Comparison of ENCODE assay signal across 8 cellular contexts in genomic region chr11:74388678-74389327, GRCh38. TPM values are rescaled to one million over a fixed set of nuclear protein-coding genes. Genes with fewer than 3 reads are reported as not detected.
DNase-seq lines count a peak whose midpoint lies in the region; ATAC-seq, FAIRE-seq and TF ChIP-seq lines count a peak whose summit lies in the region.

No MANE protein-coding gene starts in this region.

- ATAC-seq in activated CD8-positive, alpha-beta T cell treated with anti-CD3 and anti-CD28 coated beads, Interleukin-2, amount 10 ng/mL, durations not matched to agents 7 days and 5 days: peak; percentile 80
- ATAC-seq in HG02970 (IDR thresholded peaks at IDR 0.05; ENCODE audit: low FRiP score, unreplicated experiment): no peak

- H3K4me1 ChIP-seq in H9 (ENCODE audit: insufficient read depth, low read length): no peaks in the 10 kb centered on the region; the same call in 1 of the 2 replicates
- peaks cover 5% of the 10 kb centered on the region for H3K4me1 ChIP-seq in endothelial cell of umbilical vein (ENCODE audit: control insufficient read depth, extremely low read depth, insufficient read depth, low read length)
- peaks cover 0 to 5% (median 4%) of the 10 kb centered on the region in 4 donors for H3K4me1 ChIP-seq in stomach

- H3K9me3 Mint-ChIP-seq in H9: no peaks in the 10 kb centered on the region
- no peaks in the 10 kb centered on the region for H3K9me3 Mint-ChIP-seq in activated CD8-positive, alpha-beta T cell treated with anti-CD3 and anti-CD28 coated beads, Interleukin-2, amount 10 ng/mL, durations not matched to agents 7 days and 5 days (ENCODE audit: insufficient read depth)

- H3K9ac ChIP-seq in H9 (ENCODE audit: extremely low read depth, insufficient read length, low read length): no peak overlapping the region
- H3K9ac ChIP-seq in endothelial cell of umbilical vein (replicated peaks; ENCODE audit: extremely low read depth, insufficient read depth, low read length): no peak overlapping the region

- H3K27ac ChIP-seq in H9 (ENCODE audit: insufficient read length, low read depth, low read length): no peak overlapping the region
- peak overlapping the region; percentile 17 for H3K27ac ChIP-seq in endothelial cell of umbilical vein (ENCODE audit: insufficient read depth, low read depth, low read length)
- H3K27ac ChIP-seq in stomach: no peak overlapping the region

- peak overlapping the region in 2 of 3 experiments; percentile 71 to 92; a peak in 4 of 7 replicates for H3K27ac Mint-ChIP-seq in H9
- no peak overlapping the region for H3K27ac Mint-ChIP-seq in activated CD8-positive, alpha-beta T cell treated with anti-CD3 and anti-CD28 coated beads, Interleukin-2, amount 10 ng/mL, durations not matched to agents 7 days and 5 days

- no peak overlapping the region for H2BK20ac ChIP-seq in H9 (ENCODE audit: low read depth, low read length, poor library complexity, severe bottlenecking)

- peak overlapping the region in 1 of 2 experiments; percentile 6; a peak in 2 of 5 replicates for H3K4me3 Mint-ChIP-seq in H9
- H3K4me3 Mint-ChIP-seq in activated CD8-positive, alpha-beta T cell treated with anti-CD3 and anti-CD28 coated beads, Interleukin-2, amount 10 ng/mL, durations not matched to agents 7 days and 5 days: no peak overlapping the region

- H2BK5ac ChIP-seq in H9 (ENCODE audit: insufficient read length, low read length): no peak overlapping the region

- H2BK120ac ChIP-seq in H9 (ENCODE audit: low read depth, low read length, poor library complexity, severe bottlenecking): no peak overlapping the region

- H2BK12ac ChIP-seq in H9 (ENCODE audit: insufficient read length, low read depth, low read length): no peak overlapping the region

- H3K9me3 ChIP-seq in H9 (ENCODE audit: control insufficient read depth, low read depth, low read length) (no peaks in the 10 kb centered on the region), endothelial cell of umbilical vein (replicated peaks; ENCODE audit: control insufficient read depth, insufficient read depth, low read length) (no peaks in the 10 kb centered on the region), stomach (no peaks in the 10 kb centered on the region)

- no peak overlapping the region for H2AK5ac ChIP-seq in H9 (ENCODE audit: insufficient read length, low read length)

- intact Hi-C loops in endothelial cell of umbilical vein (cut with micrococcal nuclease): loop anchor here (1.0 to 5.0 kb wide), 4 partner anchors 60 to 427 kb away; no protein-coding TSS in a partner anchor
- intact Hi-C loops in stomach (cut with DNase I; ENCODE audit: low total_unique reads): no loop called here

- H4K8ac ChIP-seq in H9 (replicated peaks; ENCODE audit: insufficient read length, low read depth, low read length): no peak overlapping the region

- H3K36me3 ChIP-seq in endothelial cell of umbilical vein (ENCODE audit: control insufficient read depth in 2 of 2, extremely low read depth in 1 of 2, insufficient read depth in 2 of 2, low read length in 2 of 2): no peaks in the 10 kb centered on the region
- H3K36me3 ChIP-seq in stomach: no peaks in the 10 kb centered on the region

- POLR2A ChIA-PET in activated CD8-positive, alpha-beta T cell treated with anti-CD3 and anti-CD28 coated beads, Interleukin-2, amount 10 ng/mL, durations not matched to agents 7 days and 5 days (lab: Charles Lee): interaction anchor here (0.7 kb wide), 1 partner anchor 10 kb away, joined by 3 read pairs; the partner anchor contains the start of gene PGM2L1
- POLR2A ChIA-PET in endothelial cell of umbilical vein (lab: Charles Lee): no interaction called here

- no peaks in the 10 kb centered on the region for H3K23me2 ChIP-seq in H9 (ENCODE audit: insufficient read length, low read depth, low read length, poor library complexity, severe bottlenecking)

- peak; percentile 75 for DNase-seq in CD1c-positive myeloid dendritic cell (ENCODE audit: extremely low spot score)
- DNase-seq in H9: peak; percentile 50
- DNase-seq in NCI-H748 treated with DMSO at 0.1 percent for 48 hours (lab: John Stamatoyannopoulos, UW): peak; percentile 71
- peak; percentile 78 for DNase-seq in activated CD8-positive, alpha-beta T cell treated with anti-CD3 and anti-CD28 coated beads, Interleukin-2, amount 10 ng/mL, durations not matched to agents 7 days and 5 days
- DNase-seq in endothelial cell of umbilical vein (ENCODE audit: low read depth, low spot score): peak; percentile 70
- peak; percentile 75 for DNase-seq in myocyte (ENCODE audit: low read depth)
- peak; percentile 69 for DNase-seq in stomach

- H3K36me3 Mint-ChIP-seq in H9 (ENCODE audit: insufficient read depth in 1 of 3, low read depth in 3 of 3): no peaks in the 10 kb centered on the region; a peak in 2 of 7 replicates
- H3K36me3 Mint-ChIP-seq in activated CD8-positive, alpha-beta T cell treated with anti-CD3 and anti-CD28 coated beads, Interleukin-2, amount 10 ng/mL, durations not matched to agents 7 days and 5 days (ENCODE audit: low read depth): no peaks in the 10 kb centered on the region

- no peak for TF ChIP-seq POLR2A in endothelial cell of umbilical vein (IDR thresholded peaks at IDR 0.05; ENCODE audit: low read depth, low read length)
- TF ChIP-seq POLR2A in stomach (IDR thresholded peaks at IDR 0.05): no peak

- H3K9me1 ChIP-seq in endothelial cell of umbilical vein (replicated peaks; ENCODE audit: control insufficient read depth, extremely low read depth, insufficient read depth, low read length): no peaks in the 10 kb centered on the region

- H3K4me2 ChIP-seq in H9 (ENCODE audit: insufficient read depth, insufficient read length, low read length): no peak overlapping the region
- no peak overlapping the region for H3K4me2 ChIP-seq in endothelial cell of umbilical vein (ENCODE audit: insufficient read depth, low read length)

- BruUV-seq in endothelial cell of umbilical vein (replicated peaks; lab: Mats Ljungman, UMichigan): no TSS peak

- TF ChIP-seq CTCF in H9 (conservative IDR thresholded peaks at IDR 0.05): peak; percentile 84
- TF ChIP-seq CTCF in endothelial cell of umbilical vein (IDR thresholded peaks at IDR 0.05; ENCODE audit: extremely low read depth in 1 of 2, insufficient read depth in 1 of 2, low read depth in 1 of 2, low read length in 2 of 2): peak; percentile 37 to 57
- TF ChIP-seq CTCF in stomach (IDR thresholded peaks at IDR 0.05): peak in 5 of 7 experiments; percentile 17 to 71 (median 61)

- peak; percentile 53 for FAIRE-seq in endothelial cell of umbilical vein (lab: Jason Lieb, UNC)

- H3K23ac ChIP-seq in H9 (ENCODE audit: insufficient read length, low read depth, low read length): no peak overlapping the region

- no peak overlapping the region for H4K5ac ChIP-seq in H9 (ENCODE audit: insufficient read length, low read depth, low read length)

- no peaks in the 10 kb centered on the region for H3K27me3 Mint-ChIP-seq in H9 (ENCODE audit: low read depth)
- H3K27me3 Mint-ChIP-seq in activated CD8-positive, alpha-beta T cell treated with anti-CD3 and anti-CD28 coated beads, Interleukin-2, amount 10 ng/mL, durations not matched to agents 7 days and 5 days (ENCODE audit: low read depth): no peaks in the 10 kb centered on the region

- no peak overlapping the region for H2AFZ ChIP-seq in H9 (ENCODE audit: low read length)
- no peak overlapping the region for H2AFZ ChIP-seq in endothelial cell of umbilical vein (ENCODE audit: low read depth, low read length)

- no peak overlapping the region for H2BK15ac ChIP-seq in H9 (ENCODE audit: low read depth, low read length)

- H3K79me1 ChIP-seq in H9 (ENCODE audit: insufficient read depth, low read depth, low read length, poor library complexity, severe bottlenecking): no peaks in the 10 kb centered on the region

- no peak for TF ChIP-seq EP300 in stomach (IDR thresholded peaks at IDR 0.05)

- CTCF ChIA-PET in activated CD8-positive, alpha-beta T cell treated with anti-CD3 and anti-CD28 coated beads, Interleukin-2, amount 10 ng/mL, durations not matched to agents 7 days and 5 days (lab: Charles Lee): interaction anchor here (0.6 to 5.3 kb wide), 39 partner anchors 9 to 1453 kb away, joined by 3 to 168 read pairs (median 4); partner anchors contain the start of genes C2CD3, PGM2L1 and PPME1
- CTCF ChIA-PET in endothelial cell of umbilical vein (lab: Charles Lee): interaction anchor here (0.7 to 3.9 kb wide), 30 partner anchors 8 to 234 kb away, joined by 3 to 134 read pairs (median 4); partner anchors contain the start of genes LIPT2 and PGM2L1

- H3K27me3 ChIP-seq in H9 (ENCODE audit: insufficient read depth, low read length) (no peaks in the 10 kb centered on the region), endothelial cell of umbilical vein (ENCODE audit: control insufficient read depth in 2 of 2, insufficient read depth in 2 of 2, low read length in 2 of 2) (no peaks in the 10 kb centered on the region), stomach (no peaks in the 10 kb centered on the region)

- no peak overlapping the region for H3K4ac ChIP-seq in H9 (ENCODE audit: low read depth, low read length)

- H4K91ac ChIP-seq in H9 (ENCODE audit: insufficient read length, low read depth, low read length): no peak overlapping the region

- WGBS in H9 (ENCODE audit: extremely low coverage, insufficient read length, low lambda C conversion rate): no CpG with 5 or more reads among the region's 2 CpGs
- WGBS in stomach, 5 donors: 2 to 6% (median 6%) methylated on average over 2 of the region's 2 CpGs

- H3K18ac ChIP-seq in H9 (ENCODE audit: insufficient read length, low read depth, low read length): no peak overlapping the region

- H4K20me1 ChIP-seq in H9 (ENCODE audit: control insufficient read depth, insufficient read depth, insufficient read length) (no peaks in the 10 kb centered on the region), endothelial cell of umbilical vein (replicated peaks; ENCODE audit: control insufficient read depth, extremely low read depth, insufficient read depth, low read length) (peaks cover 3% of the 10 kb centered on the region)

- no peak overlapping the region for H3K56ac ChIP-seq in H9 (ENCODE audit: insufficient read length, low read depth, low read length)

- no peak overlapping the region for H3T11ph ChIP-seq in H9 (ENCODE audit: low read length)

- H3K4me1 Mint-ChIP-seq in H9: peaks cover 27 to 34% of the 10 kb centered on the region in 2 experiments
- peaks cover 8% of the 10 kb centered on the region for H3K4me1 Mint-ChIP-seq in activated CD8-positive, alpha-beta T cell treated with anti-CD3 and anti-CD28 coated beads, Interleukin-2, amount 10 ng/mL, durations not matched to agents 7 days and 5 days (ENCODE audit: low read depth)

- dilution Hi-C loops in endothelial cell of umbilical vein (cut with MboI; ENCODE audit: extremely low pct_ligation_motif_present, low sequenced_read_pairs): no loop called here

- H3K4me3 ChIP-seq in endothelial cell of umbilical vein (replicated peaks in 1 of 3; ENCODE audit: insufficient read depth in 1 of 3, low read depth in 1 of 3, low read length in 3 of 3) (no peak overlapping the region), stomach (no peak overlapping the region)

- no peak overlapping the region for H3K14ac ChIP-seq in H9 (ENCODE audit: insufficient read depth, low read length)

- no peaks in the 10 kb centered on the region; the same call in 1 of the 2 replicates for H3K79me2 ChIP-seq in H9 (ENCODE audit: insufficient read depth, low read length)
- H3K79me2 ChIP-seq in endothelial cell of umbilical vein (ENCODE audit: control insufficient read depth, insufficient read depth, low read length): peaks cover 14% of the 10 kb centered on the region

RNA-seq across cellular contexts. Expression of gene PGM2L1, which starts 9.4 kb away (rescaled TPM):
- total RNA-seq in H9 (2021) (16.9 and 17.7 TPM in 2 replicates), endothelial cell of umbilical vein (24.7 and 31.4 TPM in 2 replicates), myocyte (17.9 and 20.3 TPM in 2 replicates), stomach (10 to 100 TPM in 1 of 5 donors, 1 to 10 TPM in 3, under 1 TPM in 1; under 0.01 to 12.5 (median 4.1) TPM)
- 1 to 10 TPM; 6.1 to 6.5 TPM for total RNA-seq in activated CD8-positive, alpha-beta T cell treated with anti-CD3 and anti-CD28 coated beads, Interleukin-2, amount 10 ng/mL, durations not matched to agents 7 days and 5 days
- polyA plus RNA-seq in endothelial cell of umbilical vein (7.6 and 7.9 TPM in 2 replicates), stomach (1 to 10 TPM in 1 of 3 donors, under 1 TPM in 2; 0.46 to 2.3 (median 0.70) TPM)
- 7.3 and 7.6 TPM in 2 replicates for polyA plus RNA-seq in endothelial cell of umbilical vein (2011; cell fraction: cytosol; rRNA removed)
- 13.2 and 13.7 TPM in 2 replicates for polyA plus RNA-seq in endothelial cell of umbilical vein (2011; cell fraction: nucleus; rRNA removed)
- polyA plus RNA-seq in endothelial cell of umbilical vein (2012): 13.4 and 13.8 TPM in 2 replicates
- polyA minus RNA-seq in endothelial cell of umbilical vein: 19.4 and 20.6 TPM in 2 replicates
- polyA minus RNA-seq in endothelial cell of umbilical vein (2011; cell fraction: cytosol; rRNA and poly(A)+ RNA removed): 1.4 TPM
- polyA minus RNA-seq in endothelial cell of umbilical vein (2011; cell fraction: nucleus; rRNA and poly(A)+ RNA removed): 34.7 and 60.6 TPM in 2 replicates
- polyA plus RNA-seq in myocyte (2012): 6.7 TPM
